ENCODE assay signal across 1 cellular context in genomic region chr15:55196458-55197361, GRCh38.
A peak's percentile ranks its signal among the peaks of the same experiment; 100 is the strongest.
TF ChIP-seq lines count a peak whose summit lies in the region.

Gene RSL24D1 (minus strand): TSS chr15:55196941. CDS start chr15:55196890, 51 bp downstream.

TF ChIP-seq in H1, 55 proteins besides CTCF, POLR2A, EP300 and RAD21 (continued from another document):
- TF ChIP-seq CHD7 (IDR thresholded peaks at IDR 0.05; ENCODE audit: insufficient replicate concordance, low read length) (no peak), EGR1 (IDR thresholded peaks at IDR 0.05; ENCODE audit: borderline replicate concordance, low read depth, low read length) (no peak), TCF12 (IDR thresholded peaks at IDR 0.05; ENCODE audit: low read depth, low read length) (no peak), HDAC2 (IDR thresholded peaks at IDR 0.05; ENCODE audit: borderline replicate concordance in 1 of 2, low read depth in 2 of 2, low read length in 2 of 2) (no peak), E2F6 (IDR thresholded peaks at IDR 0.05) (peak; percentile 65), ZNF274 (IDR thresholded peaks at IDR 0.05; ENCODE audit: borderline replicate concordance, extremely low read depth, low read length) (no peak), SIRT6 (IDR thresholded peaks at IDR 0.05; ENCODE audit: low read length) (no peak), CTBP2 (IDR thresholded peaks at IDR 0.05; ENCODE audit: borderline replicate concordance, insufficient read depth, insufficient read length, low read length) (no peak), ASH2L (IDR thresholded peaks at IDR 0.05; ENCODE audit: low read length) (peak; percentile 89), SRF (IDR thresholded peaks at IDR 0.05; ENCODE audit: low read depth, low read length) (no peak), HDAC6 (IDR thresholded peaks at IDR 0.05; ENCODE audit: low read depth, low read length) (no peak), SAP30 (IDR thresholded peaks at IDR 0.05; ENCODE audit: insufficient read depth, insufficient replicate concordance, low read length) (no peak), POU5F1 (IDR thresholded peaks at IDR 0.05; ENCODE audit: low read depth, low read length) (no peak), BACH1 (IDR thresholded peaks at IDR 0.05; ENCODE audit: low read length) (no peak), EZH2 (IDR thresholded peaks at IDR 0.05; ENCODE audit: low read depth, low read length, severe bottlenecking) (no peak), CREB1 (IDR thresholded peaks at IDR 0.05) (peak; percentile 56; the same call in 1 of the 2 replicates), CHD1 (IDR thresholded peaks at IDR 0.05; ENCODE audit: low read depth, low read length) (no peak), MAX (IDR thresholded peaks at IDR 0.05) (peak; percentile 86), CEBPB (IDR thresholded peaks at IDR 0.05; ENCODE audit: low read depth, low read length) (peak; percentile 98), YY1 (IDR thresholded peaks at IDR 0.05; ENCODE audit: low read depth, low read length) (no peak), NANOG (IDR thresholded peaks at IDR 0.05; ENCODE audit: insufficient read depth, low read depth, low read length, poor library complexity, severe bottlenecking) (no peak), RNF2 (IDR thresholded peaks at IDR 0.05; ENCODE audit: borderline replicate concordance, low read depth, low read length, missing control alignments, poor library complexity, severe bottlenecking) (no peak), NRF1 (IDR thresholded peaks at IDR 0.05; ENCODE audit: low read depth, low read length) (peak; percentile 60), JUN (IDR thresholded peaks at IDR 0.05; ENCODE audit: low read depth, low read length) (no peak), RFX5 (IDR thresholded peaks at IDR 0.05; ENCODE audit: borderline replicate concordance, low read depth, low read length) (no peak), KDM5A (IDR thresholded peaks at IDR 0.05; ENCODE audit: low read length) (peak; percentile 65), TEAD4 (IDR thresholded peaks at IDR 0.05; ENCODE audit: low read depth, low read length) (no peak), TBP (IDR thresholded peaks at IDR 0.05; ENCODE audit: low read depth, low read length) (peak; percentile 89), CBX8 (IDR thresholded peaks at IDR 0.05; ENCODE audit: borderline replicate concordance, low read depth, low read length) (no peak), GABPA (IDR thresholded peaks at IDR 0.05; ENCODE audit: borderline replicate concordance, insufficient read depth, low read length) (peak; percentile 93), TAF7 (optimal IDR thresholded peaks at IDR 0.05; ENCODE audit: borderline replicate concordance, low read depth, low read length) (peak; percentile 50), FOSL1 (IDR thresholded peaks at IDR 0.05; ENCODE audit: insufficient read depth, low read depth, low read length) (no peak), SP4 (IDR thresholded peaks at IDR 0.05; ENCODE audit: low read length) (no peak), MAFK (IDR thresholded peaks at IDR 0.05; ENCODE audit: low read depth, low read length) (no peak), CBX5 (IDR thresholded peaks at IDR 0.05; ENCODE audit: low read depth, low read length) (no peak), BCL11A (IDR thresholded peaks at IDR 0.05; ENCODE audit: low read depth in 2 of 2, low read length in 2 of 2) (no peak), KDM1A (IDR thresholded peaks at IDR 0.05; ENCODE audit: borderline replicate concordance, low read length) (no peak), RBBP5 (IDR thresholded peaks at IDR 0.05; ENCODE audit: borderline replicate concordance, low read depth, low read length) (peak; percentile 95; the same call in 1 of the 2 replicates), PHF8 (conservative IDR thresholded peaks at IDR 0.05; ENCODE audit: low read depth, low read length) (peak; percentile 92), CHD2 (IDR thresholded peaks at IDR 0.05; ENCODE audit: low read length) (peak; percentile 91), GTF2F1 (IDR thresholded peaks at IDR 0.05; ENCODE audit: borderline replicate concordance, low read depth, low read length) (peak; percentile 54; the same call in 1 of the 2 replicates), JUND (IDR thresholded peaks at IDR 0.05; ENCODE audit: low read length) (no peak), ATF3 (IDR thresholded peaks at IDR 0.05; ENCODE audit: insufficient read depth, low read depth, low read length) (peak; percentile 56; the same call in 1 of the 2 replicates), SP1 (IDR thresholded peaks at IDR 0.05; ENCODE audit: low read depth, low read length) (no peak), TAF1 (IDR thresholded peaks at IDR 0.05; ENCODE audit: low read depth, low read length) (peak; percentile 95), SIX5 (IDR thresholded peaks at IDR 0.05; ENCODE audit: low read depth, low read length) (no peak), POLR2AphosphoS5 (IDR thresholded peaks at IDR 0.05; ENCODE audit: low read depth, low read length) (peak; percentile 91), KDM4A (IDR thresholded peaks at IDR 0.05; ENCODE audit: low read depth, low read length, severe bottlenecking) (peak; percentile 53), SUZ12 (IDR thresholded peaks at IDR 0.05; ENCODE audit: low read length) (no peak), RXRA (IDR thresholded peaks at IDR 0.05; ENCODE audit: insufficient read depth, low read depth, low read length) (no peak), SP2 (IDR thresholded peaks at IDR 0.05; ENCODE audit: low read length) (no peak)
